10 cellular contexts compared by ENCODE assay signal in the genomic region with DNA sequence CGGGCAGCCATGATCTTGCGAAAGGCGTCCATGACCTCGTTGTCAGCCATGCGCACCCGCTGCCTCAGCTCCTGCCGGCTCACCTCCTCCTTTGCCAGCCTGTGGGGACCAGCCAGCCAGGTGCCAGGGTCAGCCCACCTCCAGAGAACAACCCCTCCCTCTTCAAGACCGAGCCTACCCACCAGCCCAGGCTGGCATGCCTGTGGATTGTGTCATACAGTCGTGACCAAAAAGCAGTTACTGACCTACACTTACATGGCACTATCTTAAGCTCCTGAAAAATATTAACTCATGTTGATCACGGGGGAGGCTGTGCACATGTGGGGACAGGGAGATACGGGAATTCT. TPM values are rescaled to one million over a fixed set of nuclear protein-coding genes. Genes with fewer than 3 reads are reported as not detected.
DNase-seq lines count a peak whose midpoint lies in the region; ATAC-seq, FAIRE-seq and TF ChIP-seq lines count a peak whose summit lies in the region.
"Had no signal": no experiment of that assay in that cellular context is flagged by ENCODE, and none has a peak within 500 bp of the region (broad histone marks: within the 10 kb centered on the region; RNA-seq: fewer than 3 reads in every experiment).

No MANE protein-coding gene starts in this region.

- no peaks in the 10 kb centered on the region for H3K9me3 ChIP-seq in left ventricle myocardium inferior (replicated peaks)
- H3K9me3 ChIP-seq in HepG2 (ENCODE audit: low read length): no peaks in the 10 kb centered on the region
- H3K9me3 ChIP-seq: SK-N-SH had no signal

- H3K9me3 Mint-ChIP-seq in activated CD4-positive, alpha-beta memory T cell treated with anti-CD3 and anti-CD28 coated beads for 36 hours: no peaks in the 10 kb centered on the region
- H3K9me3 Mint-ChIP-seq: endodermal cell had no signal

- peak overlapping the region; percentile 39 for H3K4me3 Mint-ChIP-seq in activated CD4-positive, alpha-beta memory T cell treated with anti-CD3 and anti-CD28 coated beads for 36 hours
- H3K4me3 Mint-ChIP-seq: endodermal cell had no signal

- TF ChIP-seq EP300 in HepG2 (IDR thresholded peaks at IDR 0.05; ENCODE audit: low read depth in 2 of 2, low read length in 2 of 2): no peak
- TF ChIP-seq EP300 in HepG2 (CRISPR knock-in tag; IDR thresholded peaks at IDR 0.05; ENCODE audit: borderline replicate concordance): no peak

- WGBS in HepG2 (ENCODE audit: low lambda C conversion rate): 98% methylated on average over 9 of the region's 11 CpGs
- WGBS in urinary bladder: 85% methylated on average over 11 of the region's 11 CpGs

- CTCF ChIA-PET in activated CD4-positive, alpha-beta memory T cell treated with anti-CD3 and anti-CD28 coated beads for 36 hours (lab: Charles Lee): interaction anchor here (0.6 to 1.2 kb wide), 4 partner anchors 10 to 207 kb away, joined by 3 to 4 read pairs (median 3); partner anchors contain the start of gene IL17RC
- CTCF ChIA-PET in HepG2 (lab: Yijun Ruan, JAX; ENCODE audit: low intra/inter-chr PET ratio, low total read pairs): no interaction called here

- H3K36me3 Mint-ChIP-seq in activated CD4-positive, alpha-beta memory T cell treated with anti-CD3 and anti-CD28 coated beads for 36 hours: peaks cover 44% of the 10 kb centered on the region

- peaks cover 58% of the 10 kb centered on the region for H3K36me3 ChIP-seq in left ventricle myocardium inferior
- H3K36me3 ChIP-seq in HepG2 (replicated peaks in 1 of 2; ENCODE audit: control insufficient read depth in 1 of 2, insufficient read depth in 2 of 2, low read length in 2 of 2): peaks cover 14 to 34% of the 10 kb centered on the region in 2 experiments
- peaks cover 4% of the 10 kb centered on the region for H3K36me3 ChIP-seq in urinary bladder (ENCODE audit: insufficient read depth)

- H3K4me3 ChIP-seq in left ventricle myocardium inferior: no peak overlapping the region
- H3K4me3 ChIP-seq in HepG2 (replicated peaks in 1 of 3; ENCODE audit: insufficient read depth in 1 of 3, low read depth in 2 of 3, low read length in 3 of 3): no peak overlapping the region
- no peak overlapping the region for H3K4me3 ChIP-seq in urinary bladder (ENCODE audit: low read depth, low read length)

- H2AFZ ChIP-seq in HepG2 (ENCODE audit: low read length): no peak overlapping the region

- FAIRE-seq in HepG2 (lab: Jason Lieb, UNC): no peak

- H3K4me1 Mint-ChIP-seq in activated CD4-positive, alpha-beta memory T cell treated with anti-CD3 and anti-CD28 coated beads for 36 hours (ENCODE audit: low read depth): peaks cover 60% of the 10 kb centered on the region

- TF ChIP-seq RAD21 in HepG2 (CRISPR knock-in tag; IDR thresholded peaks at IDR 0.05): no peak

- intact Hi-C loops in left ventricle myocardium inferior (cut with micrococcal nuclease) (no loop called here), cardiac septum (cut with DNase I) (no loop called here), HepG2 (cut with micrococcal nuclease; ENCODE audit: unreplicated experiment) (no loop called here)
- intact Hi-C loops in activated CD4-positive, alpha-beta memory T cell treated with anti-CD3 and anti-CD28 coated beads for 36 hours (cut with micrococcal nuclease): no loop called here

- no peaks in the 10 kb centered on the region for H3K79me2 ChIP-seq in HepG2 (ENCODE audit: insufficient read depth, low read length)

- H3K27ac ChIP-seq in left ventricle myocardium inferior (replicated peaks) (peak overlapping the region; percentile 42), HepG2 (ENCODE audit: extremely low read length, insufficient read depth, low read length) (no peak overlapping the region), urinary bladder (ENCODE audit: low read depth) (peak overlapping the region; percentile 3)

- TF ChIP-seq CTCF in left ventricle myocardium inferior (IDR thresholded peaks at IDR 0.05; ENCODE audit: borderline replicate concordance) (no peak), HepG2 (CRISPR knock-in tag; IDR thresholded peaks at IDR 0.05) (no peak)

- H3K4me1 ChIP-seq in left ventricle myocardium inferior: peaks cover 10% of the 10 kb centered on the region
- peaks cover 16% of the 10 kb centered on the region for H3K4me1 ChIP-seq in HepG2 (ENCODE audit: insufficient read depth, low read length)
- H3K4me1 ChIP-seq in urinary bladder (ENCODE audit: insufficient read depth): no peaks in the 10 kb centered on the region

- H3K4me2 ChIP-seq in HepG2 (ENCODE audit: low read depth, low read length): no peak overlapping the region
- H3K4me2 ChIP-seq: SK-N-SH had no signal

- no peaks in the 10 kb centered on the region for H3K27me3 Mint-ChIP-seq in activated CD4-positive, alpha-beta memory T cell treated with anti-CD3 and anti-CD28 coated beads for 36 hours

- ATAC-seq in HepG2: no peak

- no peaks in the 10 kb centered on the region for H3K27me3 ChIP-seq in left ventricle myocardium inferior (ENCODE audit: low read depth)
- H3K27me3 ChIP-seq in HepG2 (ENCODE audit: control insufficient read depth in 1 of 2, insufficient read depth in 2 of 2, low read length in 2 of 2): no peaks in the 10 kb centered on the region

- TF ChIP-seq POLR2A in HepG2 (IDR thresholded peaks at IDR 0.05; ENCODE audit: insufficient read depth in 1 of 2, low read depth in 2 of 2, low read length in 2 of 2): no peak

- H3K9ac ChIP-seq in HepG2 (ENCODE audit: insufficient read depth, low read depth, low read length): no peak overlapping the region
- H3K9ac ChIP-seq: SK-N-SH had no signal

- peak overlapping the region; percentile 93 for H3K27ac Mint-ChIP-seq in activated CD4-positive, alpha-beta memory T cell treated with anti-CD3 and anti-CD28 coated beads for 36 hours
- H3K27ac Mint-ChIP-seq: endodermal cell had no signal

- POLR2A ChIA-PET in activated CD4-positive, alpha-beta memory T cell treated with anti-CD3 and anti-CD28 coated beads for 36 hours (lab: Charles Lee): interaction anchor here (0.8 to 2.9 kb wide), 6 partner anchors 10 to 166 kb away, joined by 3 to 15 read pairs (median 6); partner anchors contain the start of genes ARPC4, CAMK1 and TADA3
- POLR2A ChIA-PET in HepG2 (lab: Yijun Ruan, JAX): interaction anchor here (2.5 kb wide), 1 partner anchor 12 kb away, joined by 15 read pairs; the partner anchor contains the start of genes ARPC4 and TADA3

- no peak for DNase-seq in left ventricle myocardium inferior
- no peak for DNase-seq in cardiac septum (ENCODE audit: low spot score)
- DNase-seq in activated CD4-positive, alpha-beta memory T cell treated with anti-CD3 and anti-CD28 coated beads for 36 hours: no peak
- DNase-seq in HepG2 (ENCODE audit: low spot score): no peak
- DNase-seq in activated CD4-positive, CD25-positive, alpha-beta regulatory T cell (lab: John Stamatoyannopoulos, UW): no peak
- DNase-seq in amniotic stem cell (lab: John Stamatoyannopoulos, UW): no peak
- DNase-seq in NCI-H2107 (lab: John Stamatoyannopoulos, UW): no peak
- DNase-seq: endodermal cell, SK-N-SH had no signal

- no peaks in the 10 kb centered on the region for H4K20me1 ChIP-seq in HepG2 (ENCODE audit: insufficient read depth, low read length)

- in situ Hi-C loops in HepG2 (cut with HindIII; ENCODE audit: extremely low pct_ligation_motif_present, low pct_unique_long_range_greater_than_20kb): no loop called here

- no TSS peak for BruUV-seq in HepG2 (replicated peaks; lab: Mats Ljungman, UMichigan)

RNA-seq across cellular contexts. Expression of gene CAMK1, which starts 10.7 kb away (rescaled TPM):
- total RNA-seq in left ventricle myocardium inferior: 12.3 TPM
- 10.0 TPM for total RNA-seq in cardiac septum
- total RNA-seq in activated CD4-positive, alpha-beta memory T cell treated with anti-CD3 and anti-CD28 coated beads for 36 hours: 10 to 100 TPM; 48.2 to 51.9 TPM
- total RNA-seq in HepG2 (2016; rRNA removed; fragmentation: Illumina TruSeq; extraction: Trizol): 51.8 and 53.3 TPM in 2 replicates
- total RNA-seq in HepG2 (2016; cell fraction: cytosol; rRNA removed; fragmentation: Illumina TruSeq; extraction: Trizol; ENCODE audit: low read depth): 40.6 and 50.9 TPM in 2 replicates
- total RNA-seq in HepG2 (2016; cell fraction: insoluble cytoplasmic fraction; rRNA removed; fragmentation: Illumina TruSeq; extraction: Trizol): 49.0 and 53.3 TPM in 2 replicates
- 44.9 and 61.9 TPM in 2 replicates for total RNA-seq in HepG2 (2016; cell fraction: membrane; rRNA removed; fragmentation: Illumina TruSeq; extraction: Trizol)
- 26.4 and 30.0 TPM in 2 replicates for total RNA-seq in HepG2 (2016; cell fraction: nucleus; rRNA removed; fragmentation: Illumina TruSeq; extraction: Trizol)
- 26.4 and 27.7 TPM in 2 replicates for polyA plus RNA-seq in HepG2 (2011; rRNA removed)
- polyA plus RNA-seq in HepG2 (2011; cell fraction: cytosol; rRNA removed): 25.3 and 29.8 TPM in 2 replicates
- polyA plus RNA-seq in HepG2 (2011; cell fraction: nucleus; rRNA removed): 30.9 and 36.6 TPM in 2 replicates
- 17.5 and 20.2 TPM in 2 replicates for polyA plus RNA-seq in HepG2 (2012)
- polyA plus RNA-seq in HepG2 (2016; cell fraction: cytosol; fragmentation: Illumina TruSeq; extraction: Trizol; ENCODE audit: low read depth): 36.8 and 48.6 TPM in 2 replicates
- 45.8 and 51.6 TPM in 2 replicates for polyA plus RNA-seq in HepG2 (2016; cell fraction: insoluble cytoplasmic fraction; fragmentation: Illumina TruSeq; extraction: Trizol; ENCODE audit: low read depth)
- polyA plus RNA-seq in HepG2 (2016; cell fraction: membrane; fragmentation: Illumina TruSeq; extraction: Trizol; ENCODE audit: low read depth): 36.9 and 45.8 TPM in 2 replicates
- 55.8 and 58.3 TPM in 2 replicates for polyA plus RNA-seq in HepG2 (2016; cell fraction: nucleus; fragmentation: Illumina TruSeq; extraction: Trizol; ENCODE audit: insufficient read depth, low read depth)
- 4.7 and 17.6 TPM in 2 replicates for polyA minus RNA-seq in HepG2 (2011; rRNA and poly(A)+ RNA removed; ENCODE audit: low replicate concordance)
- 8.4 and 15.1 TPM in 2 replicates for polyA minus RNA-seq in HepG2 (2011; cell fraction: cytosol; rRNA and poly(A)+ RNA removed)
- polyA minus RNA-seq in HepG2 (2011; cell fraction: nucleus; rRNA and poly(A)+ RNA removed): 8.4 and 10.3 TPM in 2 replicates
- total RNA-seq in urinary bladder: 28.7 TPM
- polyA plus RNA-seq in urinary bladder: 42.2 TPM

RNA-seq across cellular contexts. Expression of gene TADA3, which starts 11.8 kb away (rescaled TPM):
- total RNA-seq in left ventricle myocardium inferior: 45.3 TPM
- 50.1 TPM for total RNA-seq in cardiac septum
- 10 to 100 TPM; 86.9 to 92.1 TPM for total RNA-seq in activated CD4-positive, alpha-beta memory T cell treated with anti-CD3 and anti-CD28 coated beads for 36 hours
- 37.1 and 43.3 TPM in 2 replicates for total RNA-seq in HepG2 (2016; rRNA removed; fragmentation: Illumina TruSeq; extraction: Trizol)
- 40.6 and 44.9 TPM in 2 replicates for total RNA-seq in HepG2 (2016; cell fraction: cytosol; rRNA removed; fragmentation: Illumina TruSeq; extraction: Trizol; ENCODE audit: low read depth)
- 36.0 and 42.7 TPM in 2 replicates for total RNA-seq in HepG2 (2016; cell fraction: insoluble cytoplasmic fraction; rRNA removed; fragmentation: Illumina TruSeq; extraction: Trizol)
- total RNA-seq in HepG2 (2016; cell fraction: membrane; rRNA removed; fragmentation: Illumina TruSeq; extraction: Trizol): 75.9 and 78.8 TPM in 2 replicates
- total RNA-seq in HepG2 (2016; cell fraction: nucleus; rRNA removed; fragmentation: Illumina TruSeq; extraction: Trizol): 19.3 and 22.3 TPM in 2 replicates
- polyA plus RNA-seq in HepG2 (2011; rRNA removed): 32.1 and 34.4 TPM in 2 replicates
- polyA plus RNA-seq in HepG2 (2011; cell fraction: cytosol; rRNA removed): 33.5 and 41.6 TPM in 2 replicates
- polyA plus RNA-seq in HepG2 (2011; cell fraction: nucleus; rRNA removed): 31.8 and 32.8 TPM in 2 replicates
- 29.5 and 31.4 TPM in 2 replicates for polyA plus RNA-seq in HepG2 (2012)
- 76.9 and 79.2 TPM in 2 replicates for polyA plus RNA-seq in HepG2 (2016; cell fraction: cytosol; fragmentation: Illumina TruSeq; extraction: Trizol; ENCODE audit: low read depth)
- polyA plus RNA-seq in HepG2 (2016; cell fraction: insoluble cytoplasmic fraction; fragmentation: Illumina TruSeq; extraction: Trizol; ENCODE audit: low read depth): 59.1 and 65.5 TPM in 2 replicates
- polyA plus RNA-seq in HepG2 (2016; cell fraction: membrane; fragmentation: Illumina TruSeq; extraction: Trizol; ENCODE audit: low read depth): 95.4 and 101 TPM in 2 replicates
- 46.7 and 52.3 TPM in 2 replicates for polyA plus RNA-seq in HepG2 (2016; cell fraction: nucleus; fragmentation: Illumina TruSeq; extraction: Trizol; ENCODE audit: insufficient read depth, low read depth)
- polyA minus RNA-seq in HepG2 (2011; rRNA and poly(A)+ RNA removed; ENCODE audit: low replicate concordance): 35.7 and 37.3 TPM in 2 replicates
- 27.4 and 29.7 TPM in 2 replicates for polyA minus RNA-seq in HepG2 (2011; cell fraction: cytosol; rRNA and poly(A)+ RNA removed)
- 12.6 and 14.8 TPM in 2 replicates for polyA minus RNA-seq in HepG2 (2011; cell fraction: nucleus; rRNA and poly(A)+ RNA removed)
- 33.2 TPM for total RNA-seq in urinary bladder
- 67.9 TPM for polyA plus RNA-seq in urinary bladder

RNA-seq across cellular contexts. Expression of gene ARPC4, which starts 12.5 kb away (rescaled TPM):
- total RNA-seq in left ventricle myocardium inferior (52.9 TPM), cardiac septum (79.8 TPM), HepG2 (2016; rRNA removed; fragmentation: Illumina TruSeq; extraction: Trizol) (73.9 and 83.6 TPM in 2 replicates), urinary bladder (75.6 TPM)
- 100 to 1,000 TPM; 237 to 240 TPM for total RNA-seq in activated CD4-positive, alpha-beta memory T cell treated with anti-CD3 and anti-CD28 coated beads for 36 hours
- total RNA-seq in HepG2 (2016; cell fraction: cytosol; rRNA removed; fragmentation: Illumina TruSeq; extraction: Trizol; ENCODE audit: low read depth): 33.6 and 36.2 TPM in 2 replicates
- 70.0 and 87.2 TPM in 2 replicates for total RNA-seq in HepG2 (2016; cell fraction: insoluble cytoplasmic fraction; rRNA removed; fragmentation: Illumina TruSeq; extraction: Trizol)
- total RNA-seq in HepG2 (2016; cell fraction: membrane; rRNA removed; fragmentation: Illumina TruSeq; extraction: Trizol): 53.3 and 56.0 TPM in 2 replicates
- 59.7 and 66.4 TPM in 2 replicates for total RNA-seq in HepG2 (2016; cell fraction: nucleus; rRNA removed; fragmentation: Illumina TruSeq; extraction: Trizol)
- polyA plus RNA-seq in HepG2 (2011; rRNA removed) (27.2 and 30.1 TPM in 2 replicates), urinary bladder (128 TPM)
- 38.6 and 40.7 TPM in 2 replicates for polyA plus RNA-seq in HepG2 (2011; cell fraction: cytosol; rRNA removed)
- 29.3 and 34.8 TPM in 2 replicates for polyA plus RNA-seq in HepG2 (2011; cell fraction: nucleus; rRNA removed)
- 27.0 and 41.3 TPM in 2 replicates for polyA plus RNA-seq in HepG2 (2012)
- polyA plus RNA-seq in HepG2 (2016; cell fraction: cytosol; fragmentation: Illumina TruSeq; extraction: Trizol; ENCODE audit: low read depth): 28.3 and 37.9 TPM in 2 replicates
- 75.5 and 85.0 TPM in 2 replicates for polyA plus RNA-seq in HepG2 (2016; cell fraction: insoluble cytoplasmic fraction; fragmentation: Illumina TruSeq; extraction: Trizol; ENCODE audit: low read depth)
- polyA plus RNA-seq in HepG2 (2016; cell fraction: membrane; fragmentation: Illumina TruSeq; extraction: Trizol; ENCODE audit: low read depth): 43.0 TPM in 2 replicates
- polyA plus RNA-seq in HepG2 (2016; cell fraction: nucleus; fragmentation: Illumina TruSeq; extraction: Trizol; ENCODE audit: insufficient read depth, low read depth): 75.8 and 91.3 TPM in 2 replicates
- 36.5 and 108 TPM in 2 replicates for polyA minus RNA-seq in HepG2 (2011; rRNA and poly(A)+ RNA removed; ENCODE audit: low replicate concordance)
- 34.9 and 44.1 TPM in 2 replicates for polyA minus RNA-seq in HepG2 (2011; cell fraction: cytosol; rRNA and poly(A)+ RNA removed)
- polyA minus RNA-seq in HepG2 (2011; cell fraction: nucleus; rRNA and poly(A)+ RNA removed): 62.7 and 78.3 TPM in 2 replicates

RNA-seq across cellular contexts. Expression of gene TTLL3, which starts 29.6 kb away (rescaled TPM):
- total RNA-seq in left ventricle myocardium inferior (10.2 TPM), cardiac septum (19.5 TPM), HepG2 (2016; rRNA removed; fragmentation: Illumina TruSeq; extraction: Trizol) (1.9 and 9.5 TPM in 2 replicates), urinary bladder (63.3 TPM)
- 10 to 100 TPM; 49.6 to 49.7 TPM for total RNA-seq in activated CD4-positive, alpha-beta memory T cell treated with anti-CD3 and anti-CD28 coated beads for 36 hours
- 2.5 and 4.8 TPM in 2 replicates for total RNA-seq in HepG2 (2016; cell fraction: cytosol; rRNA removed; fragmentation: Illumina TruSeq; extraction: Trizol; ENCODE audit: low read depth)
- total RNA-seq in HepG2 (2016; cell fraction: insoluble cytoplasmic fraction; rRNA removed; fragmentation: Illumina TruSeq; extraction: Trizol): 3.0 and 10.9 TPM in 2 replicates
- 2.5 and 4.3 TPM in 2 replicates for total RNA-seq in HepG2 (2016; cell fraction: membrane; rRNA removed; fragmentation: Illumina TruSeq; extraction: Trizol)
- 18.5 and 22.1 TPM in 2 replicates for total RNA-seq in HepG2 (2016; cell fraction: nucleus; rRNA removed; fragmentation: Illumina TruSeq; extraction: Trizol)
- polyA plus RNA-seq in HepG2 (2011; rRNA removed) (51.2 and 59.3 TPM in 2 replicates), urinary bladder (36.2 TPM)
- polyA plus RNA-seq in HepG2 (2011; cell fraction: cytosol; rRNA removed): 10.0 and 13.7 TPM in 2 replicates
- 463 and 502 TPM in 2 replicates for polyA plus RNA-seq in HepG2 (2011; cell fraction: nucleus; rRNA removed)
- polyA plus RNA-seq in HepG2 (2012): 30.3 and 36.9 TPM in 2 replicates
- 0.27 and 0.43 TPM in 2 replicates for polyA plus RNA-seq in HepG2 (2016; cell fraction: cytosol; fragmentation: Illumina TruSeq; extraction: Trizol; ENCODE audit: low read depth)
- polyA plus RNA-seq in HepG2 (2016; cell fraction: insoluble cytoplasmic fraction; fragmentation: Illumina TruSeq; extraction: Trizol; ENCODE audit: low read depth): 2.5 and 2.6 TPM in 2 replicates
- 0.88 and 2.6 TPM in 2 replicates for polyA plus RNA-seq in HepG2 (2016; cell fraction: membrane; fragmentation: Illumina TruSeq; extraction: Trizol; ENCODE audit: low read depth)
- polyA plus RNA-seq in HepG2 (2016; cell fraction: nucleus; fragmentation: Illumina TruSeq; extraction: Trizol; ENCODE audit: insufficient read depth, low read depth): 92.7 and 95.3 TPM in 2 replicates
- polyA minus RNA-seq in HepG2 (2011; rRNA and poly(A)+ RNA removed; ENCODE audit: low replicate concordance): 42.0 and 56.1 TPM in 2 replicates
- polyA minus RNA-seq in HepG2 (2011; cell fraction: cytosol; rRNA and poly(A)+ RNA removed): 3.3 and 3.7 TPM in 2 replicates
- polyA minus RNA-seq in HepG2 (2011; cell fraction: nucleus; rRNA and poly(A)+ RNA removed): 83.4 and 89.9 TPM in 2 replicates

RNA-seq across cellular contexts. Expression of gene OGG1, which starts 30.7 kb away (rescaled TPM):
- total RNA-seq in left ventricle myocardium inferior (9.2 TPM), cardiac septum (9.6 TPM), HepG2 (2016; rRNA removed; fragmentation: Illumina TruSeq; extraction: Trizol) (23.8 and 28.7 TPM in 2 replicates), urinary bladder (32.1 TPM)
- 10 to 100 TPM; 35.7 to 36.5 TPM for total RNA-seq in activated CD4-positive, alpha-beta memory T cell treated with anti-CD3 and anti-CD28 coated beads for 36 hours
- total RNA-seq in HepG2 (2016; cell fraction: cytosol; rRNA removed; fragmentation: Illumina TruSeq; extraction: Trizol; ENCODE audit: low read depth): 45.5 and 45.8 TPM in 2 replicates
- total RNA-seq in HepG2 (2016; cell fraction: insoluble cytoplasmic fraction; rRNA removed; fragmentation: Illumina TruSeq; extraction: Trizol): 26.5 and 28.3 TPM in 2 replicates
- total RNA-seq in HepG2 (2016; cell fraction: membrane; rRNA removed; fragmentation: Illumina TruSeq; extraction: Trizol): 17.8 and 19.8 TPM in 2 replicates
- 23.3 and 24.6 TPM in 2 replicates for total RNA-seq in HepG2 (2016; cell fraction: nucleus; rRNA removed; fragmentation: Illumina TruSeq; extraction: Trizol)
- polyA plus RNA-seq in HepG2 (2011; rRNA removed) (33.2 and 38.9 TPM in 2 replicates), urinary bladder (23.7 TPM)
- 23.2 and 27.3 TPM in 2 replicates for polyA plus RNA-seq in HepG2 (2011; cell fraction: cytosol; rRNA removed)
- 48.7 and 59.7 TPM in 2 replicates for polyA plus RNA-seq in HepG2 (2011; cell fraction: nucleus; rRNA removed)
- 19.0 and 19.1 TPM in 2 replicates for polyA plus RNA-seq in HepG2 (2012)
- polyA plus RNA-seq in HepG2 (2016; cell fraction: cytosol; fragmentation: Illumina TruSeq; extraction: Trizol; ENCODE audit: low read depth): 9.3 and 10.9 TPM in 2 replicates
- polyA plus RNA-seq in HepG2 (2016; cell fraction: insoluble cytoplasmic fraction; fragmentation: Illumina TruSeq; extraction: Trizol; ENCODE audit: low read depth): 31.9 and 32.4 TPM in 2 replicates
- polyA plus RNA-seq in HepG2 (2016; cell fraction: membrane; fragmentation: Illumina TruSeq; extraction: Trizol; ENCODE audit: low read depth): 15.9 and 18.6 TPM in 2 replicates
- polyA plus RNA-seq in HepG2 (2016; cell fraction: nucleus; fragmentation: Illumina TruSeq; extraction: Trizol; ENCODE audit: insufficient read depth, low read depth): 26.3 and 38.4 TPM in 2 replicates
- 89.8 and 134 TPM in 2 replicates for polyA minus RNA-seq in HepG2 (2011; rRNA and poly(A)+ RNA removed; ENCODE audit: low replicate concordance)
- polyA minus RNA-seq in HepG2 (2011; cell fraction: cytosol; rRNA and poly(A)+ RNA removed): 15.1 and 17.1 TPM in 2 replicates
- polyA minus RNA-seq in HepG2 (2011; cell fraction: nucleus; rRNA and poly(A)+ RNA removed): 56.5 and 63.9 TPM in 2 replicates
